1 cellular context compared by ENCODE assay signal in the genomic region with DNA sequence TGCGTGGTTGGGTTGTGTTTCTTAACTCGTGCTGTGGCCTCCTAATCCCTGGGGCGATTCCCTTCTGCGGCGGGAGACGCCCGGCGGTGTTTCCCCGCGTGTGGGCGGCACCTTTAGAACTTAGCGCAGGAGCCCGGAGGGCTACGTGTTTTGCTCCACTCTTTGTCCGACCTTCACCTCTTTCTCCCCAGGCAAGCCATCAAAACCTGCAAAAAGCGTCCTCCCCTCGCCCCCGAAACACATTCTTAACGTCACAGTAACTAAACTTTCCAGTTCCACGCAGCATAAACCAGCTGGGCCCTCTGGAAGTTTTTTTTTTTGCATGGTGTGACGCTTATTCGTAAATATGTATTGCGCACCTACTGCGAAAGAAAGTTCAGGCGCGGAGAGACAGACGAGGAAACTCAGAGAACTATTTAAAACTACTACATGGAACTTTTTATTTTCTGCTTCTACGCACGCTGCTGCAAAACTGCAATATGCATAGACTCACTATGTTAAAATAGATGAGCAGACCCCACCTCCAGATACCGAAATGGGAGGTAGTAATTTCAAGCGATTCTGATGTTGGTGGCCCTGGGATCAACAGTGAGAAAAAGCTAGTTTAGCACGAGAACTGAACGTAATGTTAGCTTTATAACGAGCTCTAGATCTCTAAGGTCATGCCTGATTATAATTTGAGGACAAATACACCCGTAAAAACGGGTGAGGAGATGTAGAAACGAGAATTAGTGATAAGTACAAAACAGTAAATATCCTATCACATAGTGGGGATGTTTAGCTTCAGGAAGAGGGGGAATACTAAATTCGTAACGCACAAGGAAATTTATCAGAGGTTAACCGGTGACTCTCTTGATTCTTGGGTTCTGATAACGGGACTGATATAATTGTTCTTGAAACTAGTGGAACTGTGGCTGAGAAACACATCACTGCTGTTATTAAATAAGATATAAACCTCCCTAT.
TF ChIP-seq lines count a peak whose summit lies in the region.

No MANE protein-coding gene starts in this region.

TF ChIP-seq in GM12878, 131 proteins besides CTCF, POLR2A, EP300 and RAD21 (continued from another document):
- no peak for TF ChIP-seq TCF3 (IDR thresholded peaks at IDR 0.05; ENCODE audit: borderline replicate concordance, insufficient read depth, low read depth, low read length)
- TF ChIP-seq MEF2A (IDR thresholded peaks at IDR 0.05; ENCODE audit: insufficient read depth, low read depth, low read length), result no peak
- no peak for TF ChIP-seq NR2C1 (IDR thresholded peaks at IDR 0.05)
- TF ChIP-seq ESRRA (IDR thresholded peaks at IDR 0.05; ENCODE audit: low read length), result no peak
- peak; percentile 59; a peak in 3 of 4 replicates for TF ChIP-seq IKZF2 (IDR thresholded peaks at IDR 0.05)
- no peak for TF ChIP-seq WRNIP1 (IDR thresholded peaks at IDR 0.05; ENCODE audit: borderline replicate concordance, low read depth, low read length)
- TF ChIP-seq NRF1 (conservative IDR thresholded peaks at IDR 0.05; ENCODE audit: low read depth, low read length), result no peak
- no peak for TF ChIP-seq SRF (IDR thresholded peaks at IDR 0.05; ENCODE audit: low read depth in 2 of 2, low read length in 2 of 2)
- TF ChIP-seq, protein P1, sequence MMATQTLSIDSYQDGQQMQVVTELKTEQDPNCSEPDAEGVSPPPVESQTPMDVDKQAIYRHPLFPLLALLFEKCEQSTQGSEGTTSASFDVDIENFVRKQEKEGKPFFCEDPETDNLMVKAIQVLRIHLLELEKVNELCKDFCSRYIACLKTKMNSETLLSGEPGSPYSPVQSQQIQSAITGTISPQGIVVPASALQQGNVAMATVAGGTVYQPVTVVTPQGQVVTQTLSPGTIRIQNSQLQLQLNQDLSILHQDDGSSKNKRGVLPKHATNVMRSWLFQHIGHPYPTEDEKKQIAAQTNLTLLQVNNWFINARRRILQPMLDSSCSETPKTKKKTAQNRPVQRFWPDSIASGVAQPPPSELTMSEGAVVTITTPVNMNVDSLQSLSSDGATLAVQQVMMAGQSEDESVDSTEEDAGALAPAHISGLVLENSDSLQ (IDR thresholded peaks at IDR 0.05), result no peak
- TF ChIP-seq, protein P2, sequence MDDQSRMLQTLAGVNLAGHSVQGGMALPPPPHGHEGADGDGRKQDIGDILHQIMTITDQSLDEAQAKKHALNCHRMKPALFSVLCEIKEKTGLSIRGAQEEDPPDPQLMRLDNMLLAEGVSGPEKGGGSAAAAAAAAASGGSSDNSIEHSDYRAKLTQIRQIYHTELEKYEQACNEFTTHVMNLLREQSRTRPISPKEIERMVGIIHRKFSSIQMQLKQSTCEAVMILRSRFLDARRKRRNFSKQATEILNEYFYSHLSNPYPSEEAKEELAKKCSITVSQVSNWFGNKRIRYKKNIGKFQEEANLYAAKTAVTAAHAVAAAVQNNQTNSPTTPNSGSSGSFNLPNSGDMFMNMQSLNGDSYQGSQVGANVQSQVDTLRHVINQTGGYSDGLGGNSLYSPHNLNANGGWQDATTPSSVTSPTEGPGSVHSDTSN (IDR thresholded peaks at IDR 0.05; ENCODE audit: insufficient replicate concordance, low read depth, low read length), result no peak
- TF ChIP-seq, protein P3, sequence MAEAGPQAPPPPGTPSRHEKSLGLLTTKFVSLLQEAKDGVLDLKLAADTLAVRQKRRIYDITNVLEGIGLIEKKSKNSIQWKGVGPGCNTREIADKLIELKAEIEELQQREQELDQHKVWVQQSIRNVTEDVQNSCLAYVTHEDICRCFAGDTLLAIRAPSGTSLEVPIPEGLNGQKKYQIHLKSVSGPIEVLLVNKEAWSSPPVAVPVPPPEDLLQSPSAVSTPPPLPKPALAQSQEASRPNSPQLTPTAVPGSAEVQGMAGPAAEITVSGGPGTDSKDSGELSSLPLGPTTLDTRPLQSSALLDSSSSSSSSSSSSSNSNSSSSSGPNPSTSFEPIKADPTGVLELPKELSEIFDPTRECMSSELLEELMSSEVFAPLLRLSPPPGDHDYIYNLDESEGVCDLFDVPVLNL (IDR thresholded peaks at IDR 0.05; ENCODE audit: low read depth, low read length), result no peak
- no peak for TF ChIP-seq JUNB (IDR thresholded peaks at IDR 0.05)
- TF ChIP-seq RB1 (IDR thresholded peaks at IDR 0.05; ENCODE audit: borderline replicate concordance), result no peak
- no peak for TF ChIP-seq ATF7 (IDR thresholded peaks at IDR 0.05; ENCODE audit: low read depth)
- TF ChIP-seq, protein P4, sequence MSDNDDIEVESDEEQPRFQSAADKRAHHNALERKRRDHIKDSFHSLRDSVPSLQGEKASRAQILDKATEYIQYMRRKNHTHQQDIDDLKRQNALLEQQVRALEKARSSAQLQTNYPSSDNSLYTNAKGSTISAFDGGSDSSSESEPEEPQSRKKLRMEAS (IDR thresholded peaks at IDR 0.05; ENCODE audit: low read depth, low read length), result no peak; the same call in 1 of the 2 replicates
- TF ChIP-seq NFIC (IDR thresholded peaks at IDR 0.05; ENCODE audit: low read depth, low read length), result no peak
- TF ChIP-seq DPF2 (IDR thresholded peaks at IDR 0.05), result peak; percentile 32; the same call in 1 of the 2 replicates
- TF ChIP-seq, protein P5, sequence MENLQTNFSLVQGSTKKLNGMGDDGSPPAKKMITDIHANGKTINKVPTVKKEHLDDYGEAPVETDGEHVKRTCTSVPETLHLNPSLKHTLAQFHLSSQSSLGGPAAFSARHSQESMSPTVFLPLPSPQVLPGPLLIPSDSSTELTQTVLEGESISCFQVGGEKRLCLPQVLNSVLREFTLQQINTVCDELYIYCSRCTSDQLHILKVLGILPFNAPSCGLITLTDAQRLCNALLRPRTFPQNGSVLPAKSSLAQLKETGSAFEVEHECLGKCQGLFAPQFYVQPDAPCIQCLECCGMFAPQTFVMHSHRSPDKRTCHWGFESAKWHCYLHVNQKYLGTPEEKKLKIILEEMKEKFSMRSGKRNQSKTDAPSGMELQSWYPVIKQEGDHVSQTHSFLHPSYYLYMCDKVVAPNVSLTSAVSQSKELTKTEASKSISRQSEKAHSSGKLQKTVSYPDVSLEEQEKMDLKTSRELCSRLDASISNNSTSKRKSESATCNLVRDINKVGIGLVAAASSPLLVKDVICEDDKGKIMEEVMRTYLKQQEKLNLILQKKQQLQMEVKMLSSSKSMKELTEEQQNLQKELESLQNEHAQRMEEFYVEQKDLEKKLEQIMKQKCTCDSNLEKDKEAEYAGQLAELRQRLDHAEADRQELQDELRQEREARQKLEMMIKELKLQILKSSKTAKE (IDR thresholded peaks at IDR 0.05; ENCODE audit: low read depth, poor library complexity, severe bottlenecking), result no peak
- no peak for TF ChIP-seq TCF7 (IDR thresholded peaks at IDR 0.05; ENCODE audit: borderline replicate concordance)
- no peak for TF ChIP-seq CBFB (IDR thresholded peaks at IDR 0.05; ENCODE audit: low read depth)
- TF ChIP-seq LARP7 (IDR thresholded peaks at IDR 0.05), result 0 out of 2 replicates have a peak, but pooled peaks have one; percentile 8
- TF ChIP-seq SIN3A (IDR thresholded peaks at IDR 0.05; ENCODE audit: low read depth, low read length), result no peak
- TF ChIP-seq FOS (IDR thresholded peaks at IDR 0.05; ENCODE audit: borderline replicate concordance, extremely low read depth, insufficient read length), result no peak
- no peak for TF ChIP-seq TBL1XR1 (IDR thresholded peaks at IDR 0.05; ENCODE audit: low read depth, low read length)
- TF ChIP-seq, protein P6, sequence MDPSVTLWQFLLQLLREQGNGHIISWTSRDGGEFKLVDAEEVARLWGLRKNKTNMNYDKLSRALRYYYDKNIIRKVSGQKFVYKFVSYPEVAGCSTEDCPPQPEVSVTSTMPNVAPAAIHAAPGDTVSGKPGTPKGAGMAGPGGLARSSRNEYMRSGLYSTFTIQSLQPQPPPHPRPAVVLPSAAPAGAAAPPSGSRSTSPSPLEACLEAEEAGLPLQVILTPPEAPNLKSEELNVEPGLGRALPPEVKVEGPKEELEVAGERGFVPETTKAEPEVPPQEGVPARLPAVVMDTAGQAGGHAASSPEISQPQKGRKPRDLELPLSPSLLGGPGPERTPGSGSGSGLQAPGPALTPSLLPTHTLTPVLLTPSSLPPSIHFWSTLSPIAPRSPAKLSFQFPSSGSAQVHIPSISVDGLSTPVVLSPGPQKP (IDR thresholded peaks at IDR 0.05; ENCODE audit: low read depth, low read length), result no peak
- TF ChIP-seq ZNF384 (IDR thresholded peaks at IDR 0.05; ENCODE audit: borderline replicate concordance, low read depth, low read length), result peak; percentile 65
- no peak for TF ChIP-seq KLF5 (IDR thresholded peaks at IDR 0.05; ENCODE audit: partially characterized antibody)
- no peak for TF ChIP-seq YBX1 (IDR thresholded peaks at IDR 0.05)
- TF ChIP-seq, protein P7, sequence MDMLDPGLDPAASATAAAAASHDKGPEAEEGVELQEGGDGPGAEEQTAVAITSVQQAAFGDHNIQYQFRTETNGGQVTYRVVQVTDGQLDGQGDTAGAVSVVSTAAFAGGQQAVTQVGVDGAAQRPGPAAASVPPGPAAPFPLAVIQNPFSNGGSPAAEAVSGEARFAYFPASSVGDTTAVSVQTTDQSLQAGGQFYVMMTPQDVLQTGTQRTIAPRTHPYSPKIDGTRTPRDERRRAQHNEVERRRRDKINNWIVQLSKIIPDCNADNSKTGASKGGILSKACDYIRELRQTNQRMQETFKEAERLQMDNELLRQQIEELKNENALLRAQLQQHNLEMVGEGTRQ (IDR thresholded peaks at IDR 0.05; ENCODE audit: borderline replicate concordance, low read depth, low read length), result no peak
- no peak for TF ChIP-seq SMAD5 (IDR thresholded peaks at IDR 0.05; ENCODE audit: low read depth)
TF ChIP-seq in GM12878: peak in this region for 20.
